Comparison of ENCODE assay signal across 8 cellular contexts in the genomic region with DNA sequence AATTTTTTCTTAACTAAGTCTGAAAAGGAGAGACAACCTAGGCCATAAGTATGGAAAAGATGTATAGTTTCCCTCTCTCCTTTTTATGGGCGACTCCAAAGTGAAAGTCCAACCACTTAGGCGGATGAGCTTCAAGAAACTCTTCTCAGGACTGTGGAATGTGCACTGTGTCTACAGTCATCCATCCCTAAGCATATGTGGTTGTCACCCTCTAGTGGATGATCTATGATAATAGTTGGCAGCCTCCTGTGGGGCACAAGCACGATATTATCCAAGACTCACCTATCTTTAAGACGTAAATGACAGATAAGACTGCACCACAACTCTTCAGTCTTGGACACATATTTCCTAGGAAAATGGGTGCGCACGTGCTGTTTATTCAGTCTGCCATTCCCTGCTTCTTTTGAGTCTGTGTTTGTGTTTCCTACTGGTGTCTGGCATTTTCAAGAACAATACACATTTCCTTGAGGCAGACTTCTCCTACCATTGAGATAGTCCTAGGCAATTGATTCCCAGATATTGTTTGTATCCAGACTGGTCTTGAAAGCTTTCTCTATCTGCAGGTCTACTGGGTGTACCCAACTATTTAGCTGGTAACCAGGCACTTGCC.
DNase-seq lines count a peak whose midpoint lies in the region; ATAC-seq and TF ChIP-seq lines count a peak whose summit lies in the region.

No MANE protein-coding gene starts in this region.

- peak; percentile 86 for DNase-seq in ELR (ENCODE audit: low read depth)
- DNase-seq in LNCaP clone FGC (ENCODE audit: low read depth) = peak; percentile 80
- peak; percentile 79 for DNase-seq in fibroblast of gingiva (ENCODE audit: low read depth)
- no peak for DNase-seq in stimulated activated CD4-positive, alpha-beta T cell treated with anti-CD3 and anti-CD28 coated beads, Interleukin-1b, Interleukin-23, amount 100 ng/mL, for 48 hours

- H3K4me3 Mint-ChIP-seq in nephron = no peak overlapping the region

- H3K9me3 Mint-ChIP-seq in nephron = no peaks in the 10 kb centered on the region

- H3K4me1 Mint-ChIP-seq in nephron = peaks cover 12% of the 10 kb centered on the region

- H3K4me3 ChIP-seq in LNCaP clone FGC (ENCODE audit: low read depth, low read length) = no peak overlapping the region

- ATAC-seq in GM21529 (IDR thresholded peaks at IDR 0.05; ENCODE audit: unreplicated experiment) (peak; percentile 69), SK-N-SH treated with all-trans-retinoic acid at 6 μM for 48 hours (peak; percentile 92), GM21515 (IDR thresholded peaks at IDR 0.05; ENCODE audit: unreplicated experiment) (no peak)

- H3K27me3 Mint-ChIP-seq in nephron (ENCODE audit: low read depth) = peaks cover 60% of the 10 kb centered on the region

- peak overlapping the region in 2 of 3 experiments; percentile 1 to 58 for H3K27ac Mint-ChIP-seq in nephron

- peak; percentile 91 for TF ChIP-seq CTCF in LNCaP clone FGC (IDR thresholded peaks at IDR 0.05; ENCODE audit: control insufficient read depth, extremely low read depth, insufficient read depth)
- TF ChIP-seq CTCF in nephron (IDR thresholded peaks at IDR 0.05; ENCODE audit: unreplicated experiment in 3 of 3) = peak; percentile 69 to 87 (median 77)

- H3K36me3 Mint-ChIP-seq in nephron (ENCODE audit: low read depth) = no peaks in the 10 kb centered on the region

TF ChIP-seq in SK-N-SH treated with all-trans-retinoic acid at 6 μM for 48 hours, 23 proteins besides CTCF, POLR2A, EP300 and RAD21:
- TF ChIP-seq ZFP3 (CRISPR knock-in tag; IDR thresholded peaks at IDR 0.05) = no peak
- no peak for TF ChIP-seq RARB (CRISPR knock-in tag; IDR thresholded peaks at IDR 0.05)
- no peak for TF ChIP-seq POU6F1 (CRISPR knock-in tag; IDR thresholded peaks at IDR 0.05; ENCODE audit: borderline replicate concordance, low read depth)
- TF ChIP-seq, protein P1, sequence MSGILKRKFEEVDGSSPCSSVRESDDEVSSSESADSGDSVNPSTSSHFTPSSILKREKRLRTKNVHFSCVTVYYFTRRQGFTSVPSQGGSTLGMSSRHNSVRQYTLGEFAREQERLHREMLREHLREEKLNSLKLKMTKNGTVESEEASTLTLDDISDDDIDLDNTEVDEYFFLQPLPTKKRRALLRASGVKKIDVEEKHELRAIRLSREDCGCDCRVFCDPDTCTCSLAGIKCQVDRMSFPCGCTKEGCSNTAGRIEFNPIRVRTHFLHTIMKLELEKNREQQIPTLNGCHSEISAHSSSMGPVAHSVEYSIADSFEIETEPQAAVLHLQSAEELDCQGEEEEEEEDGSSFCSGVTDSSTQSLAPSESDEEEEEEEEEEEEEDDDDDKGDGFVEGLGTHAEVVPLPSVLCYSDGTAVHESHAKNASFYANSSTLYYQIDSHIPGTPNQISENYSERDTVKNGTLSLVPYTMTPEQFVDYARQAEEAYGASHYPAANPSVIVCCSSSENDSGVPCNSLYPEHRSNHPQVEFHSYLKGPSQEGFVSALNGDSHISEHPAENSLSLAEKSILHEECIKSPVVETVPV (CRISPR knock-in tag; IDR thresholded peaks at IDR 0.05) = no peak
- no peak for TF ChIP-seq ZC3H10 (CRISPR knock-in tag; IDR thresholded peaks at IDR 0.05)
- TF ChIP-seq CSDC2 (CRISPR knock-in tag; IDR thresholded peaks at IDR 0.05) = no peak
- TF ChIP-seq, protein P2, sequence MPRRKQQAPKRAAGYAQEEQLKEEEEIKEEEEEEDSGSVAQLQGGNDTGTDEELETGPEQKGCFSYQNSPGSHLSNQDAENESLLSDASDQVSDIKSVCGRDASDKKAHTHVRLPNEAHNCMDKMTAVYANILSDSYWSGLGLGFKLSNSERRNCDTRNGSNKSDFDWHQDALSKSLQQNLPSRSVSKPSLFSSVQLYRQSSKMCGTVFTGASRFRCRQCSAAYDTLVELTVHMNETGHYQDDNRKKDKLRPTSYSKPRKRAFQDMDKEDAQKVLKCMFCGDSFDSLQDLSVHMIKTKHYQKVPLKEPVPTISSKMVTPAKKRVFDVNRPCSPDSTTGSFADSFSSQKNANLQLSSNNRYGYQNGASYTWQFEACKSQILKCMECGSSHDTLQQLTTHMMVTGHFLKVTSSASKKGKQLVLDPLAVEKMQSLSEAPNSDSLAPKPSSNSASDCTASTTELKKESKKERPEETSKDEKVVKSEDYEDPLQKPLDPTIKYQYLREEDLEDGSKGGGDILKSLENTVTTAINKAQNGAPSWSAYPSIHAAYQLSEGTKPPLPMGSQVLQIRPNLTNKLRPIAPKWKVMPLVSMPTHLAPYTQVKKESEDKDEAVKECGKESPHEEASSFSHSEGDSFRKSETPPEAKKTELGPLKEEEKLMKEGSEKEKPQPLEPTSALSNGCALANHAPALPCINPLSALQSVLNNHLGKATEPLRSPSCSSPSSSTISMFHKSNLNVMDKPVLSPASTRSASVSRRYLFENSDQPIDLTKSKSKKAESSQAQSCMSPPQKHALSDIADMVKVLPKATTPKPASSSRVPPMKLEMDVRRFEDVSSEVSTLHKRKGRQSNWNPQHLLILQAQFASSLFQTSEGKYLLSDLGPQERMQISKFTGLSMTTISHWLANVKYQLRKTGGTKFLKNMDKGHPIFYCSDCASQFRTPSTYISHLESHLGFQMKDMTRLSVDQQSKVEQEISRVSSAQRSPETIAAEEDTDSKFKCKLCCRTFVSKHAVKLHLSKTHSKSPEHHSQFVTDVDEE (CRISPR knock-in tag; IDR thresholded peaks at IDR 0.05) = no peak
